25 cellular contexts compared by ENCODE assay signal in genomic region chr13:99863789-99864626, GRCh38.
"Had no signal": no experiment of that assay in that cellular context is flagged by ENCODE, and none has a peak within 500 bp of the region (broad histone marks: within the 10 kb centered on the region; RNA-seq: fewer than 3 reads in every experiment).

No MANE protein-coding gene starts in this region.

- H3K27ac Mint-ChIP-seq: activated CD8-positive, alpha-beta T cell treated with anti-CD3 and anti-CD28 coated beads for 36 hours; activated T-helper 17 cell treated with anti-CD3 and anti-CD28 coated beads, Interleukin-2, amount 50 U/mL, for 72 hours; natural killer cell had no signal

- H3K4me3 ChIP-seq: gastrocnemius medialis, left ventricle myocardium inferior, lung, tibial nerve had no signal

- H3K36me3 ChIP-seq: gastrocnemius medialis, left ventricle myocardium inferior, tibial nerve had no signal

- H3K27me3 ChIP-seq: gastrocnemius medialis, tibial nerve had no signal

- H3K27me3 Mint-ChIP-seq: activated T-helper 17 cell treated with anti-CD3 and anti-CD28 coated beads, Interleukin-2, amount 50 U/mL, for 72 hours; central memory CD8-positive, alpha-beta T cell had no signal

- H3K27ac ChIP-seq: epithelial cell of prostate, gastrocnemius medialis, left ventricle myocardium inferior, tibial nerve had no signal

- H3K9me3 ChIP-seq: gastrocnemius medialis, left ventricle myocardium inferior, tibial nerve had no signal

- H3K4me1 ChIP-seq: gastrocnemius medialis, left ventricle myocardium inferior, tibial nerve had no signal

- H3K9me3 Mint-ChIP-seq: activated CD8-positive, alpha-beta T cell treated with anti-CD3 and anti-CD28 coated beads for 36 hours; activated T-cell treated with anti-CD3 and anti-CD28 coated beads, Interleukin-2, amount 50 U/mL, for 4 hours; activated T-helper 17 cell treated with anti-CD3 and anti-CD28 coated beads, Interleukin-2, amount 50 U/mL, for 72 hours; central memory CD8-positive, alpha-beta T cell; natural killer cell had no signal

- DNase-seq: activated CD4-positive, alpha-beta T cell treated with anti-CD3 and anti-CD28 coated beads for 1 hour; activated CD4-positive, alpha-beta T cell treated with anti-CD3 and anti-CD28 coated beads, Interleukin-2, amount 50 U/mL, for 1 hour; activated CD8-positive, alpha-beta T cell treated with anti-CD3 and anti-CD28 coated beads for 36 hours; activated gamma-delta T cell treated with Interleukin-2 at 50 U/mL for 16 hours; activated naive CD4-positive, alpha-beta T cell treated with anti-CD3 and anti-CD28 coated beads, Interleukin-2, amount 50 U/mL, for 16 hours; activated T-cell treated with anti-CD3 and anti-CD28 coated beads, Interleukin-2, amount 50 U/mL, for 4 hours; amniotic stem cell; dermis blood vessel endothelial cell; effector CD4-positive, alpha-beta T cell; gastrocnemius medialis; glutamatergic neuron; islet precursor cell; left ventricle myocardium inferior; mesendoderm; natural killer cell; right cardiac atrium; stimulated activated CD4-positive, alpha-beta T cell treated with anti-CD3 and anti-CD28 coated beads, Interleukin-15, amount 100 ng/mL, for 24 hours; stimulated activated CD4-positive, alpha-beta T cell treated with anti-CD3 and anti-CD28 coated beads, Interleukin-2, amount 100 ng/mL, for 24 hours; stimulated activated naive CD4-positive, alpha-beta T cell; T-helper 2 cell had no signal

- H3K4me3 Mint-ChIP-seq: activated CD8-positive, alpha-beta T cell treated with anti-CD3 and anti-CD28 coated beads for 36 hours; activated T-cell treated with anti-CD3 and anti-CD28 coated beads, Interleukin-2, amount 50 U/mL, for 4 hours; activated T-helper 17 cell treated with anti-CD3 and anti-CD28 coated beads, Interleukin-2, amount 50 U/mL, for 72 hours; central memory CD8-positive, alpha-beta T cell; natural killer cell had no signal
